20 cellular contexts compared by ENCODE assay signal in the genomic region with DNA sequence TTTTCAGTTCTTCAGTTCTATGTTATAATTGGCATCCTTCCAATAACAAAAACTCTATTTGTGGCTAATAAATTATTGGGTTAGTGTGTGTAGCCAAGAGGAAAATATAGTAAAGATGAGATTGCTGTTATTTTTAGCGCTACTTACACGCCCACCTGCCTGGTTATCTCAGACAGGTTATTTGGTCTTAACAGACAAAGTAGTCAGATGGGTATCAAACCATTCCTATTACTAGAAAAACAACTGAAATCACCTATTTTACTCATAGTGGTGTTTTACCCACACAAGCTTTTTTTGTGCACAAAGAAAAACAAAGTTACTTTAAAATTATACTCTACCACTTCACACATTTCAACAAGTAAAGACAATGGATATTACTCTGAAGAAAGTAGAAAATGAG.
DNase-seq lines count a peak whose midpoint lies in the region; ATAC-seq, FAIRE-seq and TF ChIP-seq lines count a peak whose summit lies in the region.
"Had no signal": no experiment of that assay in that cellular context is flagged by ENCODE, and none has a peak within 500 bp of the region (broad histone marks: within the 10 kb centered on the region; RNA-seq: fewer than 3 reads in every experiment).

No MANE protein-coding gene starts in this region.

- H3K4me3 Mint-ChIP-seq in activated CD8-positive, alpha-beta T cell treated with anti-CD3 and anti-CD28 coated beads for 36 hours = no peak overlapping the region
- H3K4me3 Mint-ChIP-seq in activated CD8-positive, alpha-beta T cell treated with anti-CD3 and anti-CD28 coated beads, Interleukin-2, amount 10 ng/mL, durations not matched to agents 7 days and 5 days = no peak overlapping the region
- no peak overlapping the region for H3K4me3 Mint-ChIP-seq in Caco-2 (ENCODE audit: unreplicated experiment)
- H3K4me3 Mint-ChIP-seq: CD14-positive monocyte, IgD-negative memory B cell had no signal

- no peak for TF ChIP-seq EP300 in GM12878 (IDR thresholded peaks at IDR 0.05; ENCODE audit: borderline replicate concordance in 1 of 2, control insufficient read depth in 1 of 2, low read depth in 2 of 2, low read length in 2 of 2)

- H3K27me3 Mint-ChIP-seq in activated CD8-positive, alpha-beta T cell treated with anti-CD3 and anti-CD28 coated beads for 36 hours = no peaks in the 10 kb centered on the region
- no peaks in the 10 kb centered on the region for H3K27me3 Mint-ChIP-seq in activated CD8-positive, alpha-beta T cell treated with anti-CD3 and anti-CD28 coated beads, Interleukin-2, amount 10 ng/mL, durations not matched to agents 7 days and 5 days (ENCODE audit: low read depth)
- no peaks in the 10 kb centered on the region for H3K27me3 Mint-ChIP-seq in Caco-2 (ENCODE audit: insufficient read depth, unreplicated experiment)

- ATAC-seq in activated CD8-positive, alpha-beta T cell treated with anti-CD3 and anti-CD28 coated beads for 36 hours = no peak
- no peak for ATAC-seq in activated CD8-positive, alpha-beta T cell treated with anti-CD3 and anti-CD28 coated beads, Interleukin-2, amount 10 ng/mL, durations not matched to agents 7 days and 5 days
- ATAC-seq in GM12878 = no peak
- ATAC-seq in psoas muscle = no peak
- ATAC-seq in HG03342 (IDR thresholded peaks at IDR 0.05; ENCODE audit: unreplicated experiment) = no peak

- TF ChIP-seq RAD21 in GM12878 (IDR thresholded peaks at IDR 0.05; ENCODE audit: insufficient read depth, low read depth, low read length) = no peak

- no peak for TF ChIP-seq POLR2A in GM12878 (IDR thresholded peaks at IDR 0.05; ENCODE audit: low read depth, low read length)

- no peak for TF ChIP-seq CTCF in activated CD8-positive, alpha-beta T cell treated with anti-CD3 and anti-CD28 coated beads for 36 hours (IDR thresholded peaks at IDR 0.05)
- TF ChIP-seq CTCF in Caco-2 (IDR thresholded peaks at IDR 0.05; ENCODE audit: insufficient read depth in 1 of 2, low read depth in 1 of 2, low read length in 1 of 2, severe bottlenecking in 1 of 2, unreplicated experiment in 1 of 2) (no peak), GM12878 (IDR thresholded peaks at IDR 0.05 in 2 of 3, conservative IDR thresholded peaks at IDR 0.05 in 1 of 3; ENCODE audit: control insufficient read depth in 2 of 3, extremely low read depth in 1 of 3, insufficient read depth in 1 of 3, low read depth in 3 of 3, low read length in 3 of 3) (no peak), psoas muscle (IDR thresholded peaks at IDR 0.05) (no peak)

- H4K20me1 ChIP-seq in GM12878 (ENCODE audit: control insufficient read depth, insufficient read depth) = no peaks in the 10 kb centered on the region
- H4K20me1 ChIP-seq: BLaER1 had no signal

- no peak overlapping the region for H2AFZ ChIP-seq in GM12878 (ENCODE audit: control insufficient read depth, low read depth, low read length)
- H2AFZ ChIP-seq: GM23248 had no signal

- H3K27ac Mint-ChIP-seq in activated CD8-positive, alpha-beta T cell treated with anti-CD3 and anti-CD28 coated beads for 36 hours = no peak overlapping the region
- no peak overlapping the region for H3K27ac Mint-ChIP-seq in activated CD8-positive, alpha-beta T cell treated with anti-CD3 and anti-CD28 coated beads, Interleukin-2, amount 10 ng/mL, durations not matched to agents 7 days and 5 days
- H3K27ac Mint-ChIP-seq in Caco-2 (ENCODE audit: unreplicated experiment) = peak overlapping the region; percentile 41
- H3K27ac Mint-ChIP-seq: CD14-positive monocyte, IgD-negative memory B cell had no signal

- no peaks in the 10 kb centered on the region for H3K9me3 Mint-ChIP-seq in activated CD8-positive, alpha-beta T cell treated with anti-CD3 and anti-CD28 coated beads for 36 hours
- no peaks in the 10 kb centered on the region for H3K9me3 Mint-ChIP-seq in activated CD8-positive, alpha-beta T cell treated with anti-CD3 and anti-CD28 coated beads, Interleukin-2, amount 10 ng/mL, durations not matched to agents 7 days and 5 days (ENCODE audit: insufficient read depth)
- H3K9me3 Mint-ChIP-seq in Caco-2 (ENCODE audit: unreplicated experiment) = no peaks in the 10 kb centered on the region
- H3K9me3 Mint-ChIP-seq: CD4-positive, alpha-beta memory T cell; IgD-negative memory B cell had no signal

- H3K36me3 ChIP-seq in Caco-2 (ENCODE audit: control insufficient read depth, insufficient read depth, low read length) = peaks cover 4% of the 10 kb centered on the region
- peaks cover 0 to 1% of the 10 kb centered on the region in 2 experiments; a peak in 1 of 4 replicates for H3K36me3 ChIP-seq in GM12878 (ENCODE audit: control insufficient read depth in 2 of 2, insufficient read depth in 2 of 2, low read length in 1 of 2)
- peaks cover 0 to 16% of the 10 kb centered on the region in 2 donors for H3K36me3 ChIP-seq in psoas muscle (ENCODE audit: insufficient read depth in 1 of 2, low read depth in 1 of 2)

- no peak overlapping the region for H3K4me2 ChIP-seq in GM12878 (ENCODE audit: control insufficient read depth, insufficient read depth)
- H3K4me2 ChIP-seq: BLaER1 had no signal

- intact Hi-C loops in activated CD8-positive, alpha-beta T cell treated with anti-CD3 and anti-CD28 coated beads for 36 hours (cut with micrococcal nuclease) = no loop called here
- intact Hi-C loops in Caco-2 (cut with micrococcal nuclease; ENCODE audit: unreplicated experiment) = no loop called here
- intact Hi-C loops in GM12878 (cut with micrococcal nuclease; ENCODE audit: unreplicated experiment) = no loop called here
- intact Hi-C loops in psoas muscle (cut with DNase I) = no loop called here

- RAD21 ChIA-PET in GM12878 (lab: Charles Lee; ENCODE audit: unreplicated experiment) = interaction anchor here (0.8 to 1.9 kb wide), 3 partner anchors 27 to 71 kb away, joined by 3 to 9 read pairs (median 3); no protein-coding TSS in a partner anchor

- peaks cover 68% of the 10 kb centered on the region for H3K4me1 ChIP-seq in Caco-2
- peaks cover 14% of the 10 kb centered on the region for H3K4me1 ChIP-seq in GM12878 (ENCODE audit: control insufficient read depth, insufficient read depth, low read length)
- H3K4me1 ChIP-seq in psoas muscle = peaks cover 50% of the 10 kb centered on the region

- H3K4me3 ChIP-seq in Caco-2 (ENCODE audit: low read depth, low read length) (no peak overlapping the region), GM12878 (no peak overlapping the region), psoas muscle (no peak overlapping the region)
- H3K4me3 ChIP-seq: BLaER1, GM23248 had no signal

- BruUV-seq in Caco-2 (replicated peaks; lab: Mats Ljungman, UMichigan) (no TSS peak), GM12878 (replicated peaks; lab: Mats Ljungman, UMichigan) (no TSS peak)

- no peak overlapping the region for H3K9ac ChIP-seq in GM12878 (ENCODE audit: control insufficient read depth, insufficient read depth, low read length)
- H3K9ac ChIP-seq: BLaER1, GM23248 had no signal

- peaks cover 19% of the 10 kb centered on the region for H3K4me1 Mint-ChIP-seq in activated CD8-positive, alpha-beta T cell treated with anti-CD3 and anti-CD28 coated beads for 36 hours (ENCODE audit: low read depth)
- peaks cover 18% of the 10 kb centered on the region for H3K4me1 Mint-ChIP-seq in activated CD8-positive, alpha-beta T cell treated with anti-CD3 and anti-CD28 coated beads, Interleukin-2, amount 10 ng/mL, durations not matched to agents 7 days and 5 days (ENCODE audit: low read depth)
- H3K4me1 Mint-ChIP-seq in Caco-2 (ENCODE audit: low read depth, unreplicated experiment) = peaks cover 58% of the 10 kb centered on the region

- POLR2A ChIA-PET in activated CD8-positive, alpha-beta T cell treated with anti-CD3 and anti-CD28 coated beads for 36 hours (lab: Charles Lee) = no interaction called here
- POLR2A ChIA-PET in activated CD8-positive, alpha-beta T cell treated with anti-CD3 and anti-CD28 coated beads, Interleukin-2, amount 10 ng/mL, durations not matched to agents 7 days and 5 days (lab: Charles Lee) = no interaction called here
- POLR2A ChIA-PET in Caco-2 (lab: Charles Lee) = no interaction called here
- POLR2A ChIA-PET in GM12878 (lab: Charles Lee) = interaction anchor here (0.7 to 1.0 kb wide), 2 partner anchors 8 to 17 kb away, joined by 3 read pairs; no protein-coding TSS in a partner anchor

- H3K79me2 ChIP-seq in GM12878 (ENCODE audit: control insufficient read depth, insufficient read depth, low read length) = no peaks in the 10 kb centered on the region

- WGBS in GM12878 (ENCODE audit: insufficient coverage, insufficient replicate concordance, low lambda C conversion rate, missing lambda C conversion rate) = 78% methylated on average over 2 of the region's 2 CpGs
- WGBS in psoas muscle, 3 donors = 53 to 70% (median 58%) methylated on average over 2 of the region's 2 CpGs

- no peak for FAIRE-seq in GM12878 (lab: Jason Lieb, UNC)
- FAIRE-seq: GM12891, GM18507 had no signal

- CTCF ChIA-PET in activated CD8-positive, alpha-beta T cell treated with anti-CD3 and anti-CD28 coated beads for 36 hours (lab: Charles Lee) = interaction anchor here (2.4 kb wide), 1 partner anchor 42 kb away, joined by 8 read pairs; no protein-coding TSS in a partner anchor
- CTCF ChIA-PET in activated CD8-positive, alpha-beta T cell treated with anti-CD3 and anti-CD28 coated beads, Interleukin-2, amount 10 ng/mL, durations not matched to agents 7 days and 5 days (lab: Charles Lee) = no interaction called here
- CTCF ChIA-PET in Caco-2 (lab: Charles Lee) (interaction anchor here (1.2 kb wide), 1 partner anchor 42 kb away, joined by 3 read pairs; no protein-coding TSS in a partner anchor), GM12878 (lab: Yijun Ruan, JAX) (interaction anchor here (1.0 to 1.9 kb wide), 5 partner anchors 17 to 40 kb away, joined by 3 to 4 read pairs (median 3); no protein-coding TSS in a partner anchor)

- H3K9me3 ChIP-seq in Caco-2 = no peaks in the 10 kb centered on the region
- no peaks in the 10 kb centered on the region for H3K9me3 ChIP-seq in GM12878 (replicated peaks; ENCODE audit: control insufficient read depth, insufficient read depth, low read length)
- no peaks in the 10 kb centered on the region for H3K9me3 ChIP-seq in psoas muscle
- H3K9me3 ChIP-seq: BLaER1 had no signal

- peaks cover 12% of the 10 kb centered on the region for H3K36me3 Mint-ChIP-seq in activated CD8-positive, alpha-beta T cell treated with anti-CD3 and anti-CD28 coated beads for 36 hours (ENCODE audit: low read depth)
- peaks cover 2% of the 10 kb centered on the region for H3K36me3 Mint-ChIP-seq in activated CD8-positive, alpha-beta T cell treated with anti-CD3 and anti-CD28 coated beads, Interleukin-2, amount 10 ng/mL, durations not matched to agents 7 days and 5 days (ENCODE audit: low read depth)
- H3K36me3 Mint-ChIP-seq in Caco-2 (ENCODE audit: insufficient read depth, unreplicated experiment) = peaks cover 81% of the 10 kb centered on the region
- H3K36me3 Mint-ChIP-seq: IgD-negative memory B cell had no signal

- H3K27me3 ChIP-seq in Caco-2 (replicated peaks; ENCODE audit: control insufficient read depth, insufficient read depth, low read length) (no peaks in the 10 kb centered on the region), GM12878 (replicated peaks in 1 of 2; ENCODE audit: control insufficient read depth in 2 of 2, insufficient read depth in 2 of 2, low read length in 1 of 2) (no peaks in the 10 kb centered on the region), psoas muscle (ENCODE audit: insufficient read depth in 3 of 3, low read length in 2 of 3) (no peaks in the 10 kb centered on the region)
- H3K27me3 ChIP-seq: BLaER1 had no signal

- peak; percentile 17 for DNase-seq in activated CD8-positive, alpha-beta T cell treated with anti-CD3 and anti-CD28 coated beads for 36 hours
- no peak for DNase-seq in activated CD8-positive, alpha-beta T cell treated with anti-CD3 and anti-CD28 coated beads, Interleukin-2, amount 10 ng/mL, durations not matched to agents 7 days and 5 days
- DNase-seq in Caco-2 = no peak
- no peak for DNase-seq in GM12878 (ENCODE audit: low read depth, low spot score)
- no peak for DNase-seq in psoas muscle
- no peak for DNase-seq in activated CD4-positive, CD25-positive, alpha-beta regulatory T cell treated with anti-CD3 and anti-CD28 coated beads, Interleukin-2, amount 50 U/mL, for 72 hours
- DNase-seq in NCI-H1436 treated with DMSO at 0.1 percent for 48 hours (lab: John Stamatoyannopoulos, UW) = no peak
- DNase-seq: 8988T; Calu3; CD4-positive, alpha-beta memory T cell; DMS79 treated with DMSO at 0.1 percent for 48 hours; GM23248; HCEC 1CT had no signal

- SMC1A ChIA-PET in GM12878 (lab: Charles Lee; ENCODE audit: uncharacterized antibody, unreplicated experiment) = interaction anchor here (0.5 to 4.0 kb wide), 12 partner anchors 9 to 118 kb away, joined by 3 to 27 read pairs (median 4); no protein-coding TSS in a partner anchor

- H3K27ac ChIP-seq in GM12878 (ENCODE audit: control insufficient read depth, insufficient read depth) (no peak overlapping the region), psoas muscle (peak overlapping the region; percentile 66)
- H3K27ac ChIP-seq: BLaER1, GM23248, HL-60 had no signal

- in situ Hi-C loops in GM12878 (cut with MboI) = no loop called here
